Comparison of ENCODE assay signal across 1 cellular context in the genomic region with DNA sequence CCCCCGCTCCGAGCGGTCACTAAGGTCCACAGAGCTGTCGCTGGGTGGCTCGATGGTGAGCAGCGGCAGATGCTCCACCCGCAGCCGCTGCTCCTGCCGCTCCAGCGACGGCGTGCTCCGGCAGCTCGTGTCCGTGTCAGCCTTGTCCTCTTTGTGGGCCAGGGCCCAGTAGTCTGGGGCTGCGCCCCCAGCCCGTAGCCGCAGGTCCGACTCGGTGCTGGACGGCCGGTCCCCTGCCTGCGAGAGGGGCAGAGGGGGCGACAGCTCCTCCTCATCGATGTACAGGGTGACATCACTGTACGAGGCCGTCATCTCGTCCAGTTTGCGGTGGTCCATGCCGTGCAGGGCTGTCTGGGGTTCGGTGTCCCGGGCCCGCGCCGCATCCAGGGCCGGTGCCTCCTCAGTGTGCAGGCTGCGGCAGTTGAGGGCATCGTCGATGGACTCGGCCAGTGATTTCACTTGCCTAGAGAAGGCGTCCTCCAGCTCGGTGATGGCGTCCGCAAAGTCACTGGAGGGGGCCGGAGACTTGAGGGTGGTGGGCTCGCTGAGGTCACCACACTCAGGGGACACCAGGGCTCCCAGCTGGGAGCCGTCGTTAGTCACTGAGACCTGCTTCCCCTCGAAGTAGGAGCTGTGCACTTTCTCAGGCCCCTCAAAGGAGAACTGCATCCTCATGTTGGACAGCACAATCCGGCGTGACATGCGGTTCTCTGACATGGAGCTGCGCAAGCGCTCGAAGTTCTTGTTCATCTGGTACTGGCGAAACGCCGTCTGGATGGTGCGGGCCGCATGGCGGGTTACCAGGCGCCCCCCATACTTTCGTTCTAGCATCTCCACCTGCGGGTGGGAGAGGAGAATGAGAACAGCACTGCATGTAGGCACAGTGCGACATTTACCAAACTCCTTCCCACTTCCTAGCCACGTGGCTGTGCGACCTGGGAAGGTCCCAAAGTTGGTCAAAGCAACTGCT.
TF ChIP-seq lines count a peak whose summit lies in the region.

No MANE protein-coding gene starts in this region.

TF ChIP-seq in K562, 482 proteins besides CTCF, POLR2A, EP300 and RAD21 (continued from another document):
- TF ChIP-seq, protein P1, sequence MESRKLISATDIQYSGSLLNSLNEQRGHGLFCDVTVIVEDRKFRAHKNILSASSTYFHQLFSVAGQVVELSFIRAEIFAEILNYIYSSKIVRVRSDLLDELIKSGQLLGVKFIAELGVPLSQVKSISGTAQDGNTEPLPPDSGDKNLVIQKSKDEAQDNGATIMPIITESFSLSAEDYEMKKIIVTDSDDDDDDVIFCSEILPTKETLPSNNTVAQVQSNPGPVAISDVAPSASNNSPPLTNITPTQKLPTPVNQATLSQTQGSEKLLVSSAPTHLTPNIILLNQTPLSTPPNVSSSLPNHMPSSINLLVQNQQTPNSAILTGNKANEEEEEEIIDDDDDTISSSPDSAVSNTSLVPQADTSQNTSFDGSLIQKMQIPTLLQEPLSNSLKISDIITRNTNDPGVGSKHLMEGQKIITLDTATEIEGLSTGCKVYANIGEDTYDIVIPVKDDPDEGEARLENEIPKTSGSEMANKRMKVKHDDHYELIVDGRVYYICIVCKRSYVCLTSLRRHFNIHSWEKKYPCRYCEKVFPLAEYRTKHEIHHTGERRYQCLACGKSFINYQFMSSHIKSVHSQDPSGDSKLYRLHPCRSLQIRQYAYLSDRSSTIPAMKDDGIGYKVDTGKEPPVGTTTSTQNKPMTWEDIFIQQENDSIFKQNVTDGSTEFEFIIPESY (CRISPR knock-in tag; IDR thresholded peaks at IDR 0.05) = peak; percentile 96
- no peak for TF ChIP-seq BRF1 (IDR thresholded peaks at IDR 0.05; ENCODE audit: borderline replicate concordance, extremely low read depth, insufficient read length)
- peak in 1 of 2 experiments; percentile 33; a peak in 1 of 3 replicates for TF ChIP-seq CBX3 (IDR thresholded peaks at IDR 0.05; ENCODE audit: borderline replicate concordance in 1 of 2, low read length in 2 of 2)
